1 cellular context compared by ENCODE assay signal in genomic region chr20:21053002-21053762, GRCh38.
TF ChIP-seq lines count a peak whose summit lies in the region.

No MANE protein-coding gene starts in this region.

TF ChIP-seq in HepG2, 621 proteins besides CTCF, POLR2A, EP300 and RAD21 (continued from another document and continues in another):
- TF ChIP-seq ZFAT (CRISPR knock-in tag; conservative IDR thresholded peaks at IDR 0.05) = no peak
- TF ChIP-seq SSRP1 (CRISPR knock-in tag; IDR thresholded peaks at IDR 0.05) = no peak
- TF ChIP-seq AHR (CRISPR knock-in tag; IDR thresholded peaks at IDR 0.05) = no peak; the same call in 1 of the 2 replicates
- no peak for TF ChIP-seq ZSCAN20 (CRISPR knock-in tag; IDR thresholded peaks at IDR 0.05; ENCODE audit: borderline replicate concordance)
- no peak for TF ChIP-seq HBP1 (CRISPR knock-in tag; IDR thresholded peaks at IDR 0.05; ENCODE audit: low read depth)
- TF ChIP-seq SRSF9 (IDR thresholded peaks at IDR 0.05; ENCODE audit: borderline replicate concordance, insufficient read depth, low read depth, low read length, poor library complexity, severe bottlenecking) = no peak
- no peak for TF ChIP-seq ZNF318 (CRISPR knock-in tag; IDR thresholded peaks at IDR 0.05)
- no peak for TF ChIP-seq DDIT3 (CRISPR knock-in tag; IDR thresholded peaks at IDR 0.05)
- TF ChIP-seq EZH2 (conservative IDR thresholded peaks at IDR 0.05; ENCODE audit: low read depth, low read length) = no peak
- TF ChIP-seq KLF12 (CRISPR knock-in tag; IDR thresholded peaks at IDR 0.05; ENCODE audit: borderline replicate concordance) = no peak
- no peak for TF ChIP-seq HHEX (CRISPR knock-in tag; IDR thresholded peaks at IDR 0.05)
- no peak for TF ChIP-seq SNAPC5 (CRISPR knock-in tag; IDR thresholded peaks at IDR 0.05; ENCODE audit: borderline replicate concordance)
- no peak for TF ChIP-seq ZFX (CRISPR knock-in tag; IDR thresholded peaks at IDR 0.05; ENCODE audit: low read depth)
- TF ChIP-seq ZNF225 (CRISPR knock-in tag; IDR thresholded peaks at IDR 0.05) = no peak
- no peak; the same call in 1 of the 2 replicates for TF ChIP-seq ARNTL (CRISPR knock-in tag; IDR thresholded peaks at IDR 0.05)
- TF ChIP-seq HNF1A (IDR thresholded peaks at IDR 0.05; ENCODE audit: low read depth) = peak; percentile 45; the same call in 1 of the 2 replicates
- TF ChIP-seq HNF1A (CRISPR knock-in tag; IDR thresholded peaks at IDR 0.05; ENCODE audit: borderline replicate concordance) = peak; percentile 77; the same call in 1 of the 2 replicates
- no peak for TF ChIP-seq ATF6 (CRISPR knock-in tag; conservative IDR thresholded peaks at IDR 0.05)
- no peak for TF ChIP-seq GPN1 (CRISPR knock-in tag; IDR thresholded peaks at IDR 0.05; ENCODE audit: borderline replicate concordance)
- no peak for TF ChIP-seq MIXL1 (CRISPR knock-in tag; IDR thresholded peaks at IDR 0.05)
- TF ChIP-seq ZMYM2 (CRISPR knock-in tag; IDR thresholded peaks at IDR 0.05) = no peak
- no peak for TF ChIP-seq POGK (CRISPR knock-in tag; conservative IDR thresholded peaks at IDR 0.05)
- TF ChIP-seq CREB3 (CRISPR knock-in tag; IDR thresholded peaks at IDR 0.05) = no peak
- peak; percentile 21; the same call in 1 of the 2 replicates for TF ChIP-seq RORA (CRISPR knock-in tag; IDR thresholded peaks at IDR 0.05)
- TF ChIP-seq FOXA3 (CRISPR knock-in tag; IDR thresholded peaks at IDR 0.05) = peak; percentile 77
- no peak for TF ChIP-seq PAF1 (CRISPR knock-in tag; IDR thresholded peaks at IDR 0.05)
- TF ChIP-seq HMGXB3 (CRISPR knock-in tag; IDR thresholded peaks at IDR 0.05; ENCODE audit: borderline replicate concordance) = no peak
- TF ChIP-seq PTBP1 (IDR thresholded peaks at IDR 0.05; ENCODE audit: low read depth, low read length, poor library complexity, severe bottlenecking) = no peak
- no peak for TF ChIP-seq ZNF121 (CRISPR knock-in tag; IDR thresholded peaks at IDR 0.05)
- TF ChIP-seq GABPB1 (CRISPR knock-in tag; IDR thresholded peaks at IDR 0.05) = no peak
- no peak for TF ChIP-seq GZF1 (CRISPR knock-in tag; IDR thresholded peaks at IDR 0.05)
- TF ChIP-seq SRY (CRISPR knock-in tag; IDR thresholded peaks at IDR 0.05) = no peak
- peak; percentile 65; the same call in 1 of the 2 replicates for TF ChIP-seq HMG20A (CRISPR knock-in tag; IDR thresholded peaks at IDR 0.05; ENCODE audit: borderline replicate concordance)
- TF ChIP-seq HNRNPH1 (optimal IDR thresholded peaks at IDR 0.05; ENCODE audit: low read depth, low read length) = no peak
- no peak for TF ChIP-seq FOXK2 (IDR thresholded peaks at IDR 0.05)
